In the genomic region with DNA sequence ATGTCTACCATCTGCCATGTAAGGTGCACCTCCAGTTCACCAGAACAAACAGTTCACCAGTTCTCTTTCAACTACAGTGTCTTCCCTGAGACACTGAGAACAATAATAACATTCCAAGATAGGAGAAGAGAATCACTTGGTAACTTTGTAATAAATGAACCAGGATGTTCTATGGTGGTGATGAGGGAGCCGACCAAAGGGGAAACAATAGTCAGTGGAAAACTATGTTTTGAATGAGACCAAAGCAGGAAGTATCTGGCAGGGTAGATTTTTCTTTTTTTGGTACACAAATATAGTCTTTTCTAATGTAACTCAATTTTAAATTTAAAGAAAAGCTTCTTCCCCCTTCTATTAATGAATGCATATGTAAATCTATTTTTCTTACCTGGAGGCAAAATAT, we compare ENCODE assay signal across 11 cellular contexts. TPM values are rescaled to one million over a fixed set of nuclear protein-coding genes. Genes with fewer than 3 reads are reported as not detected.
"Had no signal": no experiment of that assay in that cellular context is flagged by ENCODE, and none has a peak within 500 bp of the region (broad histone marks: within the 10 kb centered on the region; RNA-seq: fewer than 3 reads in every experiment).

No MANE protein-coding gene starts in this region.

- H3K4me3 Mint-ChIP-seq: activated B cell treated with CpG ODN at 0.5 μM for 24 hours; activated CD4-positive, alpha-beta T cell treated with anti-CD3 and anti-CD28 coated beads, Interleukin-2, amount 10 ng/mL, durations not matched to agents 24 days and 14 days; activated naive CD8-positive, alpha-beta T cell treated with anti-CD3 and anti-CD28 coated beads, Interleukin-2, amount 50 U/mL, for 24 hours; naive B cell; stimulated activated memory B cell treated with anti-CD40 and anti-IgM and Interleukin-4, amounts not matched to agents 10 μg/mL and 1 μg/mL and 100 μg/mL, for 72 hours had no signal

- H3K27ac ChIP-seq: esophagus squamous epithelium, heart right ventricle had no signal

- H3K9me3 ChIP-seq: esophagus squamous epithelium, heart right ventricle had no signal

- H3K4me1 ChIP-seq: esophagus squamous epithelium had no signal

- H3K4me1 Mint-ChIP-seq: activated B cell treated with CpG ODN at 0.5 μM for 24 hours; activated CD4-positive, alpha-beta T cell treated with anti-CD3 and anti-CD28 coated beads, Interleukin-2, amount 10 ng/mL, durations not matched to agents 24 days and 14 days; activated naive CD8-positive, alpha-beta T cell treated with anti-CD3 and anti-CD28 coated beads, Interleukin-2, amount 50 U/mL, for 24 hours; naive B cell; stimulated activated memory B cell treated with anti-CD40 and anti-IgM and Interleukin-4, amounts not matched to agents 10 μg/mL and 1 μg/mL and 100 μg/mL, for 72 hours had no signal

- DNase-seq: activated B cell treated with CpG ODN at 0.5 μM for 24 hours, esophagus squamous epithelium, right cardiac atrium had no signal

- H3K36me3 ChIP-seq: esophagus squamous epithelium, heart right ventricle had no signal

- H3K27ac Mint-ChIP-seq: activated B cell treated with CpG ODN at 0.5 μM for 24 hours; activated CD4-positive, alpha-beta T cell treated with anti-CD3 and anti-CD28 coated beads, Interleukin-2, amount 10 ng/mL, durations not matched to agents 24 days and 14 days; activated naive CD8-positive, alpha-beta T cell treated with anti-CD3 and anti-CD28 coated beads, Interleukin-2, amount 50 U/mL, for 24 hours; stimulated activated memory B cell treated with anti-CD40 and anti-IgM and Interleukin-4, amounts not matched to agents 10 μg/mL and 1 μg/mL and 100 μg/mL, for 72 hours had no signal

- H3K27me3 Mint-ChIP-seq: activated B cell treated with CpG ODN at 0.5 μM for 24 hours; stimulated activated memory B cell treated with anti-CD40 and anti-IgM and Interleukin-4, amounts not matched to agents 10 μg/mL and 1 μg/mL and 100 μg/mL, for 72 hours had no signal

- H3K9me3 Mint-ChIP-seq: activated B cell treated with CpG ODN at 0.5 μM for 24 hours; activated CD4-positive, alpha-beta T cell treated with anti-CD3 and anti-CD28 coated beads, Interleukin-2, amount 10 ng/mL, durations not matched to agents 24 days and 14 days; activated naive CD8-positive, alpha-beta T cell treated with anti-CD3 and anti-CD28 coated beads, Interleukin-2, amount 50 U/mL, for 24 hours had no signal

- H3K4me3 ChIP-seq: esophagus squamous epithelium, heart right ventricle had no signal

- H3K27me3 ChIP-seq: esophagus squamous epithelium, heart right ventricle had no signal

- ATAC-seq: stimulated activated memory B cell treated with anti-CD40 and anti-IgM and Interleukin-4, amounts not matched to agents 10 μg/mL and 1 μg/mL and 100 μg/mL, for 72 hours had no signal

RNA-seq across cellular contexts. Expression of a gene that starts 20.0 kb away (rescaled TPM):
- total RNA-seq: activated B cell treated with CpG ODN at 0.5 μM for 24 hours; activated CD4-positive, alpha-beta T cell treated with anti-CD3 and anti-CD28 coated beads, Interleukin-2, amount 10 ng/mL, durations not matched to agents 24 days and 14 days; frontal cortex; kidney epithelial cell; liver had no signal
- polyA plus RNA-seq: liver, right cardiac atrium had no signal
